Comparison of ENCODE assay signal across 8 cellular contexts in genomic region chr19:4014541-4015491, GRCh38. TPM values are rescaled to one million over a fixed set of nuclear protein-coding genes. Genes with fewer than 3 reads are reported as not detected.
DNase-seq lines count a peak whose midpoint lies in the region; ATAC-seq and TF ChIP-seq lines count a peak whose summit lies in the region.

No MANE protein-coding gene starts in this region.

- intact Hi-C loops in Right ventricle myocardium superior (cut with DNase I) = loop anchor here (5.0 kb wide), 1 partner anchor 47 kb away; no protein-coding TSS in a partner anchor

- no peaks in the 10 kb centered on the region for H3K27me3 ChIP-seq in smooth muscle cell (ENCODE audit: low read depth)

- 91% methylated on average over 25 of the region's 25 CpGs for WGBS in smooth muscle cell (ENCODE audit: low lambda C conversion rate)

- no peak overlapping the region for H3K4me3 ChIP-seq in smooth muscle cell

- peak overlapping the region; percentile 22 for H3K4me2 ChIP-seq in smooth muscle cell

- TF ChIP-seq CTCF in smooth muscle cell (IDR thresholded peaks at IDR 0.05; ENCODE audit: borderline replicate concordance, insufficient read depth, poor library complexity, severe bottlenecking) = no peak

- DNase-seq in ELF-1 (ENCODE audit: low read depth, low spot score) = peak; percentile 87
- DNase-seq in activated T-cell treated with anti-CD3 and anti-CD28 coated beads for 1 hour (ENCODE audit: low read depth) = peak; percentile 14
- peak; percentile 68 for DNase-seq in Right ventricle myocardium superior
- no peak for DNase-seq in smooth muscle cell (lab: John Stamatoyannopoulos, UW; ENCODE audit: unreplicated experiment)
- DNase-seq in NCI-H1436 treated with DMSO at 0.1 percent for 48 hours (lab: John Stamatoyannopoulos, UW) = no peak

- no peak overlapping the region for H2AFZ ChIP-seq in smooth muscle cell (ENCODE audit: low read depth)

- peak; percentile 10 for ATAC-seq in Right ventricle myocardium superior (ENCODE audit: poor library complexity)
- no peak for ATAC-seq in HG03342 (IDR thresholded peaks at IDR 0.05; ENCODE audit: unreplicated experiment)
- ATAC-seq in HG03159 (IDR thresholded peaks at IDR 0.05; ENCODE audit: unreplicated experiment) = no peak
- ATAC-seq in HG03442 (IDR thresholded peaks at IDR 0.05; ENCODE audit: unreplicated experiment) = no peak

- H3K79me2 ChIP-seq in smooth muscle cell (ENCODE audit: low read depth) = peaks cover 50% of the 10 kb centered on the region

- H3K9ac ChIP-seq in smooth muscle cell (ENCODE audit: low read depth) = no peak overlapping the region

- H3K27ac ChIP-seq in smooth muscle cell (ENCODE audit: low read depth) = no peak overlapping the region

- no peaks in the 10 kb centered on the region for H3K9me3 ChIP-seq in smooth muscle cell (replicated peaks; ENCODE audit: low read depth)

- peaks cover 94% of the 10 kb centered on the region for H4K20me1 ChIP-seq in smooth muscle cell (ENCODE audit: low read depth)

- no peaks in the 10 kb centered on the region for H3K36me3 ChIP-seq in smooth muscle cell (ENCODE audit: low read depth)

- no peaks in the 10 kb centered on the region for H3K4me1 ChIP-seq in smooth muscle cell (ENCODE audit: low read depth)

- no peaks in the 10 kb centered on the region for H3F3A ChIP-seq in smooth muscle cell (ENCODE audit: low read depth)

RNA-seq across cellular contexts. Expression of gene PIAS4, which starts 7.3 kb away (rescaled TPM):
- 16.7 TPM for total RNA-seq in Right ventricle myocardium superior
- total RNA-seq in smooth muscle cell = 15.6 and 17.3 TPM in 2 replicates
- polyA plus RNA-seq in smooth muscle cell = 8.1 and 14.0 TPM in 2 replicates

RNA-seq across cellular contexts. Expression of gene EEF2, which starts 29.6 kb away (rescaled TPM):
- total RNA-seq in Right ventricle myocardium superior = 1,974 TPM
- total RNA-seq in smooth muscle cell = 870 and 903 TPM in 2 replicates
- polyA plus RNA-seq in smooth muscle cell = 365 and 474 TPM in 2 replicates

RNA-seq across cellular contexts. Expression of gene DAPK3, which starts 43.9 kb away (rescaled TPM):
- total RNA-seq in Right ventricle myocardium superior (70.5 TPM), smooth muscle cell (76.4 and 82.9 TPM in 2 replicates)
- polyA plus RNA-seq in smooth muscle cell = 113 and 120 TPM in 2 replicates

RNA-seq across cellular contexts. Expression of gene ZBTB7A, which starts 51.9 kb away (rescaled TPM):
- 31.4 TPM for total RNA-seq in Right ventricle myocardium superior
- 13.3 and 16.1 TPM in 2 replicates for total RNA-seq in smooth muscle cell
- 36.0 and 53.4 TPM in 2 replicates for polyA plus RNA-seq in smooth muscle cell

Comparison
In these comparisons a context has a peak if more than half of its experiments do, and no peak if none do; other contexts are left out.
1. DNase-seq: peak in ELF-1 (single experiment), activated T-cell treated with anti-CD3 and anti-CD28 coated beads for 1 hour (single experiment) and Right ventricle myocardium superior (single experiment); none in smooth muscle cell (single experiment) and NCI-H1436 treated with DMSO at 0.1 percent for 48 hours (single experiment).